Comparison of ENCODE assay signal across 18 cellular contexts in the genomic region with DNA sequence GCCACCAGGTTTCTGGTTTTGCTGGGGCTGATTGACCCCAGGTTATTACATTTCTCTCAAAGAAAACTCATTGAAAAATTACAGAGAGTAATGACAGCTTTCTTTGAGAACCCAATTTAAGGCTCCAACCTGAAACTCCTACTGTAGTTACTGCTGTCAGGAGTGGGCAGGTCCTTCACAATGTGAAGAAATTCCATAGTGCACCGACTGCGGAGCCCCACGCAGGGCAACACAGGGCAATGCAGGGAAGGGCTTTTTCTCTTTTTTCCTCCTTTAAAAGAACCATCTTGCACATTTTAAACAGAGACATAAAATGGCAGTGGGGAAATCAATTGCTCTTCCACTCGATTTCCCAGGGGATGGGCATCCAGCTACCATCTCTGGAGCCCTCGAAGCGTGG.
DNase-seq lines count a peak whose midpoint lies in the region; ATAC-seq lines count a peak whose summit lies in the region.
"Had no signal": no experiment of that assay in that cellular context is flagged by ENCODE, and none has a peak within 500 bp of the region (broad histone marks: within the 10 kb centered on the region; RNA-seq: fewer than 3 reads in every experiment).

No MANE protein-coding gene starts in this region.

- H3K27me3 Mint-ChIP-seq in activated CD4-positive, alpha-beta T cell treated with anti-CD3 and anti-CD28 coated beads, Interleukin-2, amount 10 ng/mL, durations not matched to agents 24 days and 14 days = no peaks in the 10 kb centered on the region
- no peaks in the 10 kb centered on the region for H3K27me3 Mint-ChIP-seq in activated CD4-positive, alpha-beta memory T cell treated with anti-CD3 and anti-CD28 coated beads for 36 hours
- no peaks in the 10 kb centered on the region for H3K27me3 Mint-ChIP-seq in naive thymus-derived CD8-positive, alpha-beta T cell
- H3K27me3 Mint-ChIP-seq: CD4-positive, alpha-beta memory T cell; IgD-negative memory B cell; stimulated activated memory B cell treated with anti-CD40 and anti-IgM and Interleukin-4, amounts not matched to agents 10 μg/mL and 1 μg/mL and 100 μg/mL, for 72 hours had no signal

- no peaks in the 10 kb centered on the region for H3K9me2 ChIP-seq in Karpas-422 (replicated peaks; ENCODE audit: insufficient read depth, low read length)

- H3K79me2 ChIP-seq in Karpas-422 (ENCODE audit: low read length) = no peaks in the 10 kb centered on the region

- intact Hi-C loops in activated CD4-positive, alpha-beta T cell treated with anti-CD3 and anti-CD28 coated beads, Interleukin-2, amount 10 ng/mL, durations not matched to agents 24 days and 14 days (cut with micrococcal nuclease) = loop anchor here (1.0 to 2.0 kb wide), 2 partner anchors 69 to 107 kb away; no protein-coding TSS in a partner anchor
- intact Hi-C loops in activated CD4-positive, alpha-beta memory T cell treated with anti-CD3 and anti-CD28 coated beads for 36 hours (cut with micrococcal nuclease) = loop anchor here (1.0 kb wide), 2 partner anchors 69 to 107 kb away; no protein-coding TSS in a partner anchor

- H3K4me3 Mint-ChIP-seq in activated CD4-positive, alpha-beta T cell treated with anti-CD3 and anti-CD28 coated beads, Interleukin-2, amount 10 ng/mL, durations not matched to agents 24 days and 14 days = no peak overlapping the region
- no peak overlapping the region for H3K4me3 Mint-ChIP-seq in activated CD4-positive, alpha-beta memory T cell treated with anti-CD3 and anti-CD28 coated beads for 36 hours
- H3K4me3 Mint-ChIP-seq in naive thymus-derived CD8-positive, alpha-beta T cell = no peak overlapping the region
- H3K4me3 Mint-ChIP-seq: IgD-negative memory B cell; stimulated activated memory B cell treated with anti-CD40 and anti-IgM and Interleukin-4, amounts not matched to agents 10 μg/mL and 1 μg/mL and 100 μg/mL, for 72 hours had no signal

- H3K4me3 ChIP-seq in BLaER1 treated with 17β-estradiol and CSF1 and Interleukin-3, amounts not matched to agents 10 nM and 100 nM = no peak overlapping the region
- no peak overlapping the region for H3K4me3 ChIP-seq in Karpas-422 (ENCODE audit: low read length)
- H3K4me3 ChIP-seq: esophagus squamous epithelium, heart right ventricle, upper lobe of right lung had no signal

- H3K27ac ChIP-seq in BLaER1 treated with 17β-estradiol and CSF1 and Interleukin-3, amounts not matched to agents 10 nM and 100 nM = peak overlapping the region in 7 of 11 experiments; percentile 92 to 97 (median 96); a peak in 14 of 22 replicates
- no peak overlapping the region for H3K27ac ChIP-seq in Karpas-422 (ENCODE audit: low read length)
- H3K27ac ChIP-seq: esophagus squamous epithelium, foreskin keratinocyte, heart right ventricle, upper lobe of right lung had no signal

- no peak for ATAC-seq in naive thymus-derived CD8-positive, alpha-beta T cell
- ATAC-seq: foreskin keratinocyte had no signal

- peaks cover 0 to 51% (median 0%) of the 10 kb centered on the region in 11 experiments; a peak in 5 of 22 replicates for H4K20me1 ChIP-seq in BLaER1 treated with 17β-estradiol and CSF1 and Interleukin-3, amounts not matched to agents 10 nM and 100 nM
- no peaks in the 10 kb centered on the region for H4K20me1 ChIP-seq in Karpas-422 (ENCODE audit: insufficient read depth, low read depth, low read length)

- peak overlapping the region in 5 of 11 experiments; percentile 71 to 85 (median 82); a peak in 9 of 22 replicates for H3K9ac ChIP-seq in BLaER1 treated with 17β-estradiol and CSF1 and Interleukin-3, amounts not matched to agents 10 nM and 100 nM
- no peak overlapping the region for H3K9ac ChIP-seq in Karpas-422 (ENCODE audit: low read length)

- H3K36me3 ChIP-seq in BLaER1 treated with 17β-estradiol and CSF1 and Interleukin-3, amounts not matched to agents 10 nM and 100 nM = peaks cover 0 to 61% (median 31%) of the 10 kb centered on the region in 11 experiments; a peak in 18 of 22 replicates
- peaks cover 54% of the 10 kb centered on the region for H3K36me3 ChIP-seq in Karpas-422 (ENCODE audit: insufficient read depth, low read length)

- in situ Hi-C loops in KBM-7 (cut with MboI; ENCODE audit: low pct_unique_long_range_greater_than_20kb, low sequenced_read_pairs) = no loop called here

- H3K9me3 ChIP-seq in BLaER1 treated with 17β-estradiol and CSF1 and Interleukin-3, amounts not matched to agents 10 nM and 100 nM (replicated peaks in 1 of 11) = peaks cover 0 to 10% (median 8%) of the 10 kb centered on the region in 11 experiments; a peak in 12 of 22 replicates
- H3K9me3 ChIP-seq in Karpas-422 (ENCODE audit: low read length) = no peaks in the 10 kb centered on the region
- H3K9me3 ChIP-seq: esophagus squamous epithelium, upper lobe of right lung had no signal

- peaks cover 56 to 100% (median 100%) of the 10 kb centered on the region in 10 experiments for H3K4me1 ChIP-seq in BLaER1 treated with 17β-estradiol and CSF1 and Interleukin-3, amounts not matched to agents 10 nM and 100 nM
- H3K4me1 ChIP-seq in Karpas-422 (ENCODE audit: low read length) = no peaks in the 10 kb centered on the region
- H3K4me1 ChIP-seq: foreskin keratinocyte, upper lobe of right lung had no signal

- no peaks in the 10 kb centered on the region for H3K27me3 ChIP-seq in BLaER1 treated with 17β-estradiol and CSF1 and Interleukin-3, amounts not matched to agents 10 nM and 100 nM
- no peaks in the 10 kb centered on the region for H3K27me3 ChIP-seq in Karpas-422 (ENCODE audit: low read length)
- H3K27me3 ChIP-seq: esophagus squamous epithelium, upper lobe of right lung had no signal

- POLR2A ChIA-PET in activated CD4-positive, alpha-beta memory T cell treated with anti-CD3 and anti-CD28 coated beads for 36 hours (lab: Charles Lee) = interaction anchor here (1.2 to 2.3 kb wide), 2 partner anchors 75 to 107 kb away, joined by 3 to 9 read pairs; partner anchors contain the start of gene NUP210
- POLR2A ChIA-PET in naive thymus-derived CD8-positive, alpha-beta T cell (lab: Charles Lee) = interaction anchor here (0.5 to 6.4 kb wide), 11 partner anchors 9 to 504 kb away, joined by 3 to 68 read pairs (median 5); partner anchors contain the start of genes HDAC11 and NUP210

- DNase-seq in activated CD4-positive, alpha-beta T cell treated with anti-CD3 and anti-CD28 coated beads, Interleukin-2, amount 10 ng/mL, durations not matched to agents 24 days and 14 days = no peak
- DNase-seq in activated CD4-positive, alpha-beta T cell treated with anti-CD3 and anti-CD28 coated beads for 1 hour = no peak
- DNase-seq in activated CD4-positive, alpha-beta memory T cell treated with anti-CD3 and anti-CD28 coated beads for 36 hours = no peak
- no peak for DNase-seq in naive thymus-derived CD8-positive, alpha-beta T cell
- no peak for DNase-seq in NCI-H1930 (lab: John Stamatoyannopoulos, UW)
- no peak for DNase-seq in KBM-7
- DNase-seq in Karpas-422 = no peak
- DNase-seq: esophagus squamous epithelium, foreskin keratinocyte, NCI-H1048, NCI-H1694 treated with DMSO at 0.1 percent for 48 hours, T1000, upper lobe of right lung had no signal

- peaks cover 45% of the 10 kb centered on the region for H3K4me1 Mint-ChIP-seq in activated CD4-positive, alpha-beta T cell treated with anti-CD3 and anti-CD28 coated beads, Interleukin-2, amount 10 ng/mL, durations not matched to agents 24 days and 14 days
- peaks cover 47% of the 10 kb centered on the region for H3K4me1 Mint-ChIP-seq in activated CD4-positive, alpha-beta memory T cell treated with anti-CD3 and anti-CD28 coated beads for 36 hours (ENCODE audit: low read depth)
- peaks cover 39 to 72% (median 66%) of the 10 kb centered on the region in 4 donors for H3K4me1 Mint-ChIP-seq in naive thymus-derived CD8-positive, alpha-beta T cell

- peak overlapping the region; percentile 91 to 99 (median 97) for H3K4me2 ChIP-seq in BLaER1 treated with 17β-estradiol and CSF1 and Interleukin-3, amounts not matched to agents 10 nM and 100 nM
- no peak overlapping the region for H3K4me2 ChIP-seq in Karpas-422 (ENCODE audit: low read depth, low read length, poor library complexity, severe bottlenecking)

- no peaks in the 10 kb centered on the region for H3K9me3 Mint-ChIP-seq in activated CD4-positive, alpha-beta T cell treated with anti-CD3 and anti-CD28 coated beads, Interleukin-2, amount 10 ng/mL, durations not matched to agents 24 days and 14 days
- no peaks in the 10 kb centered on the region for H3K9me3 Mint-ChIP-seq in activated CD4-positive, alpha-beta memory T cell treated with anti-CD3 and anti-CD28 coated beads for 36 hours
- H3K9me3 Mint-ChIP-seq in naive thymus-derived CD8-positive, alpha-beta T cell = no peaks in the 10 kb centered on the region
- H3K9me3 Mint-ChIP-seq: CD4-positive, alpha-beta memory T cell; IgD-negative memory B cell; stimulated activated memory B cell treated with anti-CD40 and anti-IgM and Interleukin-4, amounts not matched to agents 10 μg/mL and 1 μg/mL and 100 μg/mL, for 72 hours had no signal

- peaks cover 79% of the 10 kb centered on the region for H3K36me3 Mint-ChIP-seq in activated CD4-positive, alpha-beta T cell treated with anti-CD3 and anti-CD28 coated beads, Interleukin-2, amount 10 ng/mL, durations not matched to agents 24 days and 14 days (ENCODE audit: low read depth)
- peaks cover 62% of the 10 kb centered on the region for H3K36me3 Mint-ChIP-seq in activated CD4-positive, alpha-beta memory T cell treated with anti-CD3 and anti-CD28 coated beads for 36 hours
- H3K36me3 Mint-ChIP-seq in naive thymus-derived CD8-positive, alpha-beta T cell = peaks cover 5 to 68% (median 19%) of the 10 kb centered on the region in 3 donors
- H3K36me3 Mint-ChIP-seq: IgD-negative memory B cell had no signal

- CTCF ChIA-PET in activated CD4-positive, alpha-beta memory T cell treated with anti-CD3 and anti-CD28 coated beads for 36 hours (lab: Charles Lee) = interaction anchor here (0.8 to 5.1 kb wide), 12 partner anchors 9 to 254 kb away, joined by 3 to 108 read pairs (median 5); no protein-coding TSS in a partner anchor

- H2AFZ ChIP-seq in Karpas-422 (ENCODE audit: low read length) = no peak overlapping the region

- H3K27ac Mint-ChIP-seq in activated CD4-positive, alpha-beta T cell treated with anti-CD3 and anti-CD28 coated beads, Interleukin-2, amount 10 ng/mL, durations not matched to agents 24 days and 14 days = peak overlapping the region; percentile 75
- H3K27ac Mint-ChIP-seq in activated CD4-positive, alpha-beta memory T cell treated with anti-CD3 and anti-CD28 coated beads for 36 hours = peak overlapping the region; percentile 82
- peak overlapping the region; percentile 86 to 96 (median 91) for H3K27ac Mint-ChIP-seq in naive thymus-derived CD8-positive, alpha-beta T cell
- H3K27ac Mint-ChIP-seq: IgD-negative memory B cell; stimulated activated memory B cell treated with anti-CD40 and anti-IgM and Interleukin-4, amounts not matched to agents 10 μg/mL and 1 μg/mL and 100 μg/mL, for 72 hours had no signal
